27 cellular contexts compared by ENCODE assay signal in genomic region chrX:24899391-24899790, GRCh38.
DNase-seq lines count a peak whose midpoint lies in the region; ATAC-seq and TF ChIP-seq lines count a peak whose summit lies in the region.
"Had no signal": no experiment of that assay in that cellular context is flagged by ENCODE, and none has a peak within 500 bp of the region (broad histone marks: within the 10 kb centered on the region; RNA-seq: fewer than 3 reads in every experiment).

No MANE protein-coding gene starts in this region.

- H3K36me3 ChIP-seq in effector memory CD4-positive, alpha-beta T cell (ENCODE audit: control insufficient read depth, insufficient read depth, low read length): no peaks in the 10 kb centered on the region
- H3K36me3 ChIP-seq: breast epithelium, right atrium auricular region, WERI-Rb-1 had no signal

- H3K27me3 ChIP-seq in effector memory CD4-positive, alpha-beta T cell (replicated peaks; ENCODE audit: control insufficient read depth, insufficient read depth, low read length, poor library complexity, severe bottlenecking): no peaks in the 10 kb centered on the region
- H3K27me3 ChIP-seq: right atrium auricular region, testis had no signal

- peaks cover 16% of the 10 kb centered on the region for H3K36me3 Mint-ChIP-seq in activated T-cell treated with anti-CD3 and anti-CD28 coated beads, Interleukin-2, amount 50 U/mL, for 4 hours (ENCODE audit: insufficient read depth)

- peak; percentile 3 for DNase-seq in AG10803 (ENCODE audit: low read depth)
- DNase-seq in NCI-H1092 treated with DMSO at 0.1 percent for 48 hours (lab: John Stamatoyannopoulos, UW): peak; percentile 35
- peak; percentile 93 for DNase-seq in NCI-H748 (lab: John Stamatoyannopoulos, UW; ENCODE audit: unreplicated experiment)
- peak; percentile 3 for DNase-seq in left kidney (ENCODE audit: low read depth, low spot score)
- DNase-seq in activated T-cell treated with anti-CD3 and anti-CD28 coated beads, Interleukin-2, amount 50 U/mL, for 4 hours: no peak
- DNase-seq in effector memory CD4-positive, alpha-beta T cell: no peak
- DNase-seq in stimulated activated CD4-positive, alpha-beta T cell treated with anti-CD3 and anti-CD28 coated beads, Interleukin-4, amount 100 ng/mL, for 24 hours: no peak
- DNase-seq: activated CD4-positive, alpha-beta T cell treated with anti-CD3 and anti-CD28 coated beads for 4 hours; activated CD8-positive, alpha-beta memory T cell treated with anti-CD3 and anti-CD28 coated beads for 24 hours; activated effector memory CD4-positive, alpha-beta T cell treated with anti-CD3 and anti-CD28 coated beads, Interleukin-2, amount 50 U/mL, for 16 hours; CD4-positive, alpha-beta T cell; hypothalamus; left cardiac atrium; MM.1S; mucosa of descending colon; NCI-H1694 treated with DMSO at 0.1 percent for 48 hours; NCI-H446; stimulated activated naive CD4-positive, alpha-beta T cell treated with Interleukin-2 at 50 U/mL for 16 hours; testis; WERI-Rb-1 had no signal

- H3K4me1 ChIP-seq in effector memory CD4-positive, alpha-beta T cell (ENCODE audit: control insufficient read depth, insufficient read depth, low read length, poor library complexity, severe bottlenecking): no peaks in the 10 kb centered on the region
- H3K4me1 ChIP-seq: breast epithelium, right atrium auricular region, testis had no signal

- H3K27ac ChIP-seq in effector memory CD4-positive, alpha-beta T cell (ENCODE audit: insufficient read depth, low read length, poor library complexity, severe bottlenecking): no peak overlapping the region
- H3K27ac ChIP-seq: breast epithelium, HL-60, right atrium auricular region, testis, WERI-Rb-1 had no signal

- ATAC-seq in activated T-cell treated with anti-CD3 and anti-CD28 coated beads, Interleukin-2, amount 50 U/mL, for 4 hours: no peak
- no peak for ATAC-seq in HG03457 (IDR thresholded peaks at IDR 0.05; ENCODE audit: unreplicated experiment)
- ATAC-seq: left cardiac atrium, mucosa of descending colon had no signal

- no peaks in the 10 kb centered on the region for H3K9me3 ChIP-seq in effector memory CD4-positive, alpha-beta T cell (ENCODE audit: control insufficient read depth, low read length)
- H3K9me3 ChIP-seq: breast epithelium, mucosa of descending colon, right atrium auricular region, testis had no signal

- TF ChIP-seq CTCF in AG10803 (conservative IDR thresholded peaks at IDR 0.05; ENCODE audit: low read length): no peak

- no peak overlapping the region for H3K4me3 Mint-ChIP-seq in activated T-cell treated with anti-CD3 and anti-CD28 coated beads, Interleukin-2, amount 50 U/mL, for 4 hours
- H3K4me3 Mint-ChIP-seq: activated naive CD8-positive, alpha-beta T cell; CD4-positive, alpha-beta T cell had no signal

- H3K4me3 ChIP-seq in AG10803 (ENCODE audit: low read length): no peak overlapping the region
- no peak overlapping the region for H3K4me3 ChIP-seq in effector memory CD4-positive, alpha-beta T cell (ENCODE audit: insufficient read depth, low read depth, low read length, poor library complexity, severe bottlenecking)
- H3K4me3 ChIP-seq: breast epithelium, mucosa of descending colon, right atrium auricular region, smooth muscle cell, testis had no signal

- no peaks in the 10 kb centered on the region for H3K27me3 Mint-ChIP-seq in activated T-cell treated with anti-CD3 and anti-CD28 coated beads, Interleukin-2, amount 50 U/mL, for 4 hours (ENCODE audit: low read depth)
- H3K27me3 Mint-ChIP-seq: activated naive CD8-positive, alpha-beta T cell; CD4-positive, alpha-beta T cell had no signal

- H3K9me3 Mint-ChIP-seq in activated T-cell treated with anti-CD3 and anti-CD28 coated beads, Interleukin-2, amount 50 U/mL, for 4 hours: no peaks in the 10 kb centered on the region
- H3K9me3 Mint-ChIP-seq: CD4-positive, alpha-beta T cell; nephron had no signal

- no peaks in the 10 kb centered on the region for H3K4me1 Mint-ChIP-seq in activated T-cell treated with anti-CD3 and anti-CD28 coated beads, Interleukin-2, amount 50 U/mL, for 4 hours (ENCODE audit: low read depth)

Comparison
In these comparisons a context has a peak if more than half of its experiments do, and no peak if none do; other contexts are left out.
1. DNase-seq: peak in AG10803 (single experiment), NCI-H1092 treated with DMSO at 0.1 percent for 48 hours (single experiment), NCI-H748 (single experiment) and left kidney (single experiment); none in activated T-cell treated with anti-CD3 and anti-CD28 coated beads, Interleukin-2, amount 50 U/mL, for 4 hours (single experiment), effector memory CD4-positive, alpha-beta T cell (0 of 3) and stimulated activated CD4-positive, alpha-beta T cell treated with anti-CD3 and anti-CD28 coated beads, Interleukin-4, amount 100 ng/mL, for 24 hours (single experiment).